In genomic region chr2:205947621-205948495, GRCh38 we compare ENCODE assay signal across 8 cellular contexts.
DNase-seq lines count a peak whose midpoint lies in the region; ATAC-seq, FAIRE-seq and TF ChIP-seq lines count a peak whose summit lies in the region.

No MANE protein-coding gene starts in this region.

- no peak for TF ChIP-seq EP300 in upper lobe of left lung (IDR thresholded peaks at IDR 0.05)

- H3K27me3 ChIP-seq in pancreas (no peaks in the 10 kb centered on the region), upper lobe of left lung (no peaks in the 10 kb centered on the region)

- peaks cover 12% of the 10 kb centered on the region for H3K27me3 Mint-ChIP-seq in activated T-helper 17 cell treated with anti-CD3 and anti-CD28 coated beads, Interleukin-2, amount 50 U/mL, for 72 hours

- TF ChIP-seq CTCF in foreskin fibroblast (IDR thresholded peaks at IDR 0.05; ENCODE audit: low read depth, low read length), result peak; percentile 96
- TF ChIP-seq CTCF in pancreas (IDR thresholded peaks at IDR 0.05), result peak; percentile 77 to 87 (median 85)
- peak; percentile 76 to 89 (median 84) for TF ChIP-seq CTCF in upper lobe of left lung (IDR thresholded peaks at IDR 0.05)

- H3K9me3 Mint-ChIP-seq in activated T-helper 17 cell treated with anti-CD3 and anti-CD28 coated beads, Interleukin-2, amount 50 U/mL, for 72 hours, result peaks cover 7% of the 10 kb centered on the region

- intact Hi-C loops in pancreas (cut with DNase I), result loop anchor here in 1 of 3 donors (10.0 kb wide), 1 partner anchor 173 kb away; no protein-coding TSS in a partner anchor

- no peaks in the 10 kb centered on the region for H3K36me3 Mint-ChIP-seq in activated T-helper 17 cell treated with anti-CD3 and anti-CD28 coated beads, Interleukin-2, amount 50 U/mL, for 72 hours (ENCODE audit: low read depth)

- H3K4me3 ChIP-seq in foreskin fibroblast (ENCODE audit: low read depth in 1 of 2, low read length in 2 of 2) (peak overlapping the region; percentile 10 to 23), pancreas (no peak overlapping the region), upper lobe of left lung (no peak overlapping the region)

- no peak overlapping the region for H3K4me3 Mint-ChIP-seq in activated T-helper 17 cell treated with anti-CD3 and anti-CD28 coated beads, Interleukin-2, amount 50 U/mL, for 72 hours

- peak; percentile 34 for DNase-seq in DMS79 (lab: John Stamatoyannopoulos, UW)
- DNase-seq in HuH-7.5 (ENCODE audit: low spot score), result peak; percentile 69
- peak; percentile 24 for DNase-seq in RCC 7860 (ENCODE audit: low spot score)
- peak; percentile 62 to 86 for DNase-seq in foreskin fibroblast
- peak in 5 of 6 donors; percentile 47 to 82 (median 57) for DNase-seq in pancreas
- peak in 1 of 2 donors; percentile 66 for DNase-seq in upper lobe of left lung

- no peak overlapping the region for H3K27ac Mint-ChIP-seq in activated T-helper 17 cell treated with anti-CD3 and anti-CD28 coated beads, Interleukin-2, amount 50 U/mL, for 72 hours

- no peaks in the 10 kb centered on the region for H3K36me3 ChIP-seq in pancreas
- no peaks in the 10 kb centered on the region for H3K36me3 ChIP-seq in upper lobe of left lung

- no peak for TF ChIP-seq POLR2A in upper lobe of left lung (IDR thresholded peaks at IDR 0.05)

- H3K4me1 ChIP-seq in pancreas (no peaks in the 10 kb centered on the region), upper lobe of left lung (peaks cover 0 to 32% (median 12%) of the 10 kb centered on the region in 4 donors)

- 19 to 21% methylated on average over 15 of the region's 15 CpGs for WGBS in pancreas, 2 donors
- WGBS in upper lobe of left lung, 2 donors, result 18 to 21% methylated on average over 15 of the region's 15 CpGs

- H3K27ac ChIP-seq in pancreas, result no peak overlapping the region
- no peak overlapping the region for H3K27ac ChIP-seq in upper lobe of left lung

- no peaks in the 10 kb centered on the region for H3K4me1 Mint-ChIP-seq in activated T-helper 17 cell treated with anti-CD3 and anti-CD28 coated beads, Interleukin-2, amount 50 U/mL, for 72 hours

- no peak for FAIRE-seq in RCC 7860 (lab: Jason Lieb, UNC)
- FAIRE-seq in pancreas (lab: Jason Lieb, UNC), result no peak

- ATAC-seq in GM21423 (IDR thresholded peaks at IDR 0.05; ENCODE audit: unreplicated experiment), result peak; percentile 88
- ATAC-seq in activated T-helper 17 cell treated with anti-CD3 and anti-CD28 coated beads, Interleukin-2, amount 50 U/mL, for 72 hours (replicated peaks), result peak; percentile 71
- ATAC-seq in pancreas, result peak; percentile 88 to 97 (median 92)
- ATAC-seq in upper lobe of left lung (ENCODE audit: low FRiP score in 2 of 2), result peak; percentile 88 to 94

- no peaks in the 10 kb centered on the region for H3K9me3 ChIP-seq in pancreas
- no peaks in the 10 kb centered on the region for H3K9me3 ChIP-seq in upper lobe of left lung

Comparison
In these comparisons a context has a peak if more than half of its experiments do, and no peak if none do; other contexts are left out.
1. H3K4me3 ChIP-seq: peak in foreskin fibroblast (2 of 2); none in pancreas (0 of 4) and upper lobe of left lung (0 of 4).
2. Peak in every context shown above with its lines, with median percentiles within 50 percentile points of each other: ATAC-seq and CTCF ChIP-seq.